8 cellular contexts compared by ENCODE assay signal in genomic region chr5:177607452-177608192, GRCh38. TPM values are rescaled to one million over a fixed set of nuclear protein-coding genes. Genes with fewer than 3 reads are reported as not detected.
DNase-seq lines count a peak whose midpoint lies in the region; ATAC-seq, FAIRE-seq and TF ChIP-seq lines count a peak whose summit lies in the region.

No MANE protein-coding gene starts in this region.

- peak; percentile 75 for TF ChIP-seq CTCF in A549 (IDR thresholded peaks at IDR 0.05)
- peak; percentile 96 for TF ChIP-seq CTCF in osteocyte (IDR thresholded peaks at IDR 0.05)
- peak; percentile 76 to 86 (median 82) for TF ChIP-seq CTCF in uterus (IDR thresholded peaks at IDR 0.05)

- peaks cover 8% of the 10 kb centered on the region; the same call in 1 of the 2 replicates for H3K36me3 ChIP-seq in MG63
- H3K36me3 ChIP-seq in uterus, result no peaks in the 10 kb centered on the region

- H3K27me3 ChIP-seq in MG63 (no peaks in the 10 kb centered on the region), uterus (no peaks in the 10 kb centered on the region)

- WGBS in A549 (ENCODE audit: missing lambda C conversion rate), result 23% methylated on average over 13 of the region's 15 CpGs

- peak overlapping the region; percentile 54 for H3K27ac Mint-ChIP-seq in osteocyte (ENCODE audit: unreplicated experiment)

- CTCF ChIA-PET in A549 (lab: Yijun Ruan, JAX), result interaction anchor here (0.5 to 3.1 kb wide), 25 partner anchors 10 to 556 kb away, joined by 3 to 25 read pairs (median 4); partner anchors contain the start of gene TMED9

- H3K4me3 Mint-ChIP-seq in osteocyte (ENCODE audit: unreplicated experiment), result no peak overlapping the region

- DNase-seq in A549 (ENCODE audit: low read depth in 1 of 2, low spot score in 1 of 2) (peak; percentile 78 to 90), MG63 (peak; percentile 83), SHP77 treated with DMSO at 0.1 percent for 48 hours (lab: John Stamatoyannopoulos, UW) (peak; percentile 25), frontal cortex (ENCODE audit: low spot score in 2 of 2) (peak; percentile 57 to 86), osteocyte (ENCODE audit: extremely low spot score, unreplicated experiment) (peak; percentile 95), uterus (peak; percentile 52 to 72)
- DNase-seq in activated effector memory CD4-positive, alpha-beta T cell treated with anti-CD3 and anti-CD28 coated beads, Interleukin-2, amount 50 U/mL, for 16 hours, result peak; percentile 83

- intact Hi-C loops in uterus (cut with DNase I; ENCODE audit: low total_unique reads), result no loop called here

- H3K9me3 ChIP-seq in A549 (no peaks in the 10 kb centered on the region), MG63 (no peaks in the 10 kb centered on the region), uterus (no peaks in the 10 kb centered on the region)

- TF ChIP-seq RAD21 in A549 (conservative IDR thresholded peaks at IDR 0.05 in 1 of 2, IDR thresholded peaks at IDR 0.05 in 1 of 2), result peak; percentile 71 to 75

- no peak overlapping the region for H3K27ac ChIP-seq in A549
- H3K27ac ChIP-seq in uterus, result no peak overlapping the region

- TF ChIP-seq POLR2A in A549 (IDR thresholded peaks at IDR 0.05; ENCODE audit: low read length) (no peak), uterus (IDR thresholded peaks at IDR 0.05) (no peak)

- H3K4me3 ChIP-seq in A549, result no peak overlapping the region
- H3K4me3 ChIP-seq in MG63, result no peak overlapping the region
- no peak overlapping the region for H3K4me3 ChIP-seq in uterus

- ATAC-seq in A549 (peak; percentile 86 to 95), GM18867 (IDR thresholded peaks at IDR 0.05; ENCODE audit: unreplicated experiment) (peak; percentile 47)

- no peak for TF ChIP-seq EP300 in A549 (IDR thresholded peaks at IDR 0.05)

- no peaks in the 10 kb centered on the region for H3K27me3 Mint-ChIP-seq in osteocyte (ENCODE audit: unreplicated experiment)

- FAIRE-seq in A549 (lab: Jason Lieb, UNC) (no peak), frontal cortex (lab: Jason Lieb, UNC) (no peak)

- POLR2A ChIA-PET in A549 (lab: Yijun Ruan, JAX), result no interaction called here

- H3K36me3 Mint-ChIP-seq in osteocyte (ENCODE audit: unreplicated experiment), result peaks cover 6% of the 10 kb centered on the region

- peaks cover 12% of the 10 kb centered on the region; the same call in 1 of the 3 replicates for H3K4me1 ChIP-seq in A549
- peaks cover 0 to 3% of the 10 kb centered on the region in 2 donors for H3K4me1 ChIP-seq in uterus

- no peaks in the 10 kb centered on the region for H3K9me3 Mint-ChIP-seq in osteocyte (ENCODE audit: unreplicated experiment)

- H3K4me2 ChIP-seq in A549, result no peak overlapping the region

- peaks cover 13% of the 10 kb centered on the region for H3K4me1 Mint-ChIP-seq in osteocyte (ENCODE audit: unreplicated experiment)

TF ChIP-seq in A549, 52 proteins besides CTCF, POLR2A, EP300 and RAD21:
- TF ChIP-seq SMC3 (IDR thresholded peaks at IDR 0.05) (peak; percentile 75), MAX (IDR thresholded peaks at IDR 0.05) (0 out of 2 replicates have a peak, but pooled peaks have one; percentile 31), HOXA7 (CRISPR knock-in tag; IDR thresholded peaks at IDR 0.05) (no peak)

RNA-seq across cellular contexts. Expression of gene B4GALT7, which starts 7.7 kb away (rescaled TPM):
- polyA plus RNA-seq in A549 (2011; rRNA removed) (13.0 and 13.3 TPM in 2 replicates), A549 (2017; fragmentation: RNase III; extraction: RNeasy Plus Mini Kit Qiagen cat#74134 plus additional on column Dnase treatment) (17.1 to 18.2 TPM (median 18.0 TPM) in 3 replicates)
- 29.2 and 40.8 TPM in 2 replicates for polyA plus RNA-seq in A549 (2012; cell fraction: cytosol; rRNA removed)
- polyA plus RNA-seq in A549 (2012; cell fraction: nucleus; rRNA removed), result 46.0 and 64.4 TPM in 2 replicates
- 15.7 and 20.9 TPM in 2 replicates for polyA minus RNA-seq in A549 (2011; rRNA and poly(A)+ RNA removed)
- total RNA-seq in MG63 (2014; rRNA removed; shearing (Covaris generic); ENCODE audit: low replicate concordance), result 21.7 and 46.5 TPM in 2 replicates
- total RNA-seq in frontal cortex (13.5 TPM), osteocyte (34.9 and 36.0 TPM in 2 replicates), uterus (10 to 100 TPM in 3 of 4 donors, 1 to 10 TPM in 1; 5.1 to 27.8 (median 24.5) TPM)

RNA-seq across cellular contexts. Expression of gene TMED9, which starts 15.6 kb away (rescaled TPM):
- polyA plus RNA-seq in A549 (2011; rRNA removed) (168 and 212 TPM in 2 replicates), A549 (2017; fragmentation: RNase III; extraction: RNeasy Plus Mini Kit Qiagen cat#74134 plus additional on column Dnase treatment) (218 to 239 TPM (median 236 TPM) in 3 replicates)
- 202 and 215 TPM in 2 replicates for polyA plus RNA-seq in A549 (2012; cell fraction: cytosol; rRNA removed)
- polyA plus RNA-seq in A549 (2012; cell fraction: nucleus; rRNA removed), result 186 and 187 TPM in 2 replicates
- 124 and 144 TPM in 2 replicates for polyA minus RNA-seq in A549 (2011; rRNA and poly(A)+ RNA removed)
- total RNA-seq in MG63 (2014; rRNA removed; shearing (Covaris generic); ENCODE audit: low replicate concordance), result 310 and 483 TPM in 2 replicates
- total RNA-seq in frontal cortex (28.1 TPM), osteocyte (216 and 248 TPM in 2 replicates), uterus (100 to 1,000 TPM in 2 of 4 donors, 10 to 100 TPM in 2; 12.8 to 106 (median 73.4) TPM)

RNA-seq across cellular contexts. Expression of gene FAM193B, which starts 53.3 kb away (rescaled TPM):
- 19.4 and 23.0 TPM in 2 replicates for polyA plus RNA-seq in A549 (2011; rRNA removed)
- 29.5 and 29.6 TPM in 2 replicates for polyA plus RNA-seq in A549 (2012; cell fraction: cytosol; rRNA removed)
- 184 and 207 TPM in 2 replicates for polyA plus RNA-seq in A549 (2012; cell fraction: nucleus; rRNA removed)
- 24.9 to 31.9 TPM (median 28.9 TPM) in 3 replicates for polyA plus RNA-seq in A549 (2017; fragmentation: RNase III; extraction: RNeasy Plus Mini Kit Qiagen cat#74134 plus additional on column Dnase treatment)
- polyA minus RNA-seq in A549 (2011; rRNA and poly(A)+ RNA removed), result 10.5 and 18.4 TPM in 2 replicates
- 17.5 and 22.3 TPM in 2 replicates for total RNA-seq in MG63 (2014; rRNA removed; shearing (Covaris generic); ENCODE audit: low replicate concordance)
- 26.1 TPM for total RNA-seq in frontal cortex
- total RNA-seq in osteocyte, result 82.0 and 97.2 TPM in 2 replicates
- 100 to 1,000 TPM in 1 of 4 donors, 10 to 100 TPM in 3; 16.5 to 117 (median 39.4) TPM for total RNA-seq in uterus

Comparison
In these comparisons a context has a peak if more than half of its experiments do, and no peak if none do; other contexts are left out.
1. DNase-seq: peak in every context shown above with its lines; median percentile 95 in osteocyte; 84 in A549; 83 in MG63; 83 in activated effector memory CD4-positive, alpha-beta T cell treated with anti-CD3 and anti-CD28 coated beads, Interleukin-2, amount 50 U/mL, for 16 hours; 72 in frontal cortex; 62 in uterus; 25 in SHP77 treated with DMSO at 0.1 percent for 48 hours.